20 cellular contexts compared by ENCODE assay signal in the genomic region with DNA sequence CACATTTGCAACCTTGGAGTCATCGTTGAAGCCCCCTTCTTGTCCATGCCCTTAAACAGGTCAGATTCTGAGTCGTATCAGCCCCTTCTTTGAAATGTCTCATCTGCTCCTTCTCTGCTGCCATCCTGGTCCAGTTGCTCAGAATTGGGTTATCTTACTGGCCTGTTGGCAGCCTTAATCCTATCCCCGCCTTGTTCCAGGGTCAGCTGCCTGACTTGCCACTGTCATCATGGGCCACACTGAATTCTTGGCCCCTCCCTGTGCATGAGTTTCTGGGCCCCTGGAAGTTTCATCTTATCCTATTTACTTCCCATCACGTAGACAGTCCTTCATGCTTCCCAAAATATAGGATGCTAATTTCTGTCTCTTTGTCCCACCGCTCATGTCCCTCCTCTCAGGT. TPM values are rescaled to one million over a fixed set of nuclear protein-coding genes. Genes with fewer than 3 reads are reported as not detected.
DNase-seq lines count a peak whose midpoint lies in the region; ATAC-seq and TF ChIP-seq lines count a peak whose summit lies in the region.
"Had no signal": no experiment of that assay in that cellular context is flagged by ENCODE, and none has a peak within 500 bp of the region (broad histone marks: within the 10 kb centered on the region; RNA-seq: fewer than 3 reads in every experiment).

No MANE protein-coding gene starts in this region.

- H3K27me3 Mint-ChIP-seq in activated naive CD8-positive, alpha-beta T cell treated with anti-CD3 and anti-CD28 coated beads for 36 hours = no peaks in the 10 kb centered on the region
- H3K27me3 Mint-ChIP-seq: dendritic cell treated with granulocyte-macrophage colony-stimulating factor and Interleukin-4, amounts not matched to agents 40 ng/mL and 50 ng/mL, for 4 days had no signal

- H3K27me3 ChIP-seq in ascending aorta (no peaks in the 10 kb centered on the region), esophagus muscularis mucosa (no peaks in the 10 kb centered on the region), psoas muscle (ENCODE audit: insufficient read depth in 3 of 3, low read length in 2 of 3) (no peaks in the 10 kb centered on the region), tibial nerve (no peaks in the 10 kb centered on the region)
- H3K27me3 ChIP-seq: brain microvascular endothelial cell, MG63 had no signal

- no peaks in the 10 kb centered on the region for H3K9me3 Mint-ChIP-seq in activated naive CD8-positive, alpha-beta T cell treated with anti-CD3 and anti-CD28 coated beads for 36 hours
- H3K9me3 Mint-ChIP-seq: activated naive CD4-positive, alpha-beta T cell treated with anti-CD3 and anti-CD28 coated beads, Interleukin-2, amount 50 U/mL, for 72 hours; CD8-positive, alpha-beta T cell; nephron progenitor cell had no signal

- H3K4me3 Mint-ChIP-seq in activated naive CD8-positive, alpha-beta T cell treated with anti-CD3 and anti-CD28 coated beads for 36 hours = no peak overlapping the region
- H3K4me3 Mint-ChIP-seq: CD8-positive, alpha-beta T cell; dendritic cell treated with granulocyte-macrophage colony-stimulating factor and Interleukin-4, amounts not matched to agents 40 ng/mL and 50 ng/mL, for 4 days; nephron progenitor cell had no signal

- ATAC-seq in psoas muscle = peak in 3 of 4 donors; percentile 27 to 47 (median 35)
- ATAC-seq in HG03025 (IDR thresholded peaks at IDR 0.05; ENCODE audit: low FRiP score, unreplicated experiment) = no peak
- ATAC-seq: activated naive CD4-positive, alpha-beta T cell treated with anti-CD3 and anti-CD28 coated beads, Interleukin-2, amount 50 U/mL, for 72 hours; CD8-positive, alpha-beta T cell had no signal

- H3K4me1 ChIP-seq in ascending aorta (peaks cover 16 to 65% of the 10 kb centered on the region in 2 donors), esophagus muscularis mucosa (peaks cover 44 to 68% (median 65%) of the 10 kb centered on the region in 4 donors), psoas muscle (peaks cover 50% of the 10 kb centered on the region), tibial nerve (peaks cover 0 to 86% (median 45%) of the 10 kb centered on the region in 4 donors)
- H3K4me1 ChIP-seq: prostate gland had no signal

- no peaks in the 10 kb centered on the region for H3K36me3 Mint-ChIP-seq in activated naive CD8-positive, alpha-beta T cell treated with anti-CD3 and anti-CD28 coated beads for 36 hours
- H3K36me3 Mint-ChIP-seq: activated naive CD4-positive, alpha-beta T cell treated with anti-CD3 and anti-CD28 coated beads, Interleukin-2, amount 50 U/mL, for 72 hours; CD8-positive, alpha-beta T cell had no signal

- no peak overlapping the region for H3K27ac Mint-ChIP-seq in activated naive CD8-positive, alpha-beta T cell treated with anti-CD3 and anti-CD28 coated beads for 36 hours
- H3K27ac Mint-ChIP-seq: CD8-positive, alpha-beta T cell; dendritic cell treated with granulocyte-macrophage colony-stimulating factor and Interleukin-4, amounts not matched to agents 40 ng/mL and 50 ng/mL, for 4 days had no signal

- intact Hi-C loops in ascending aorta (cut with DNase I) = loop anchor here (10.0 kb wide), 2 partner anchors 738 to 918 kb away; a partner anchor contains a TSS
- intact Hi-C loops in esophagus muscularis mucosa (cut with DNase I) = loop anchor here (5.0 kb wide), 1 partner anchor 39 kb away; no protein-coding TSS in a partner anchor
- intact Hi-C loops in psoas muscle (cut with DNase I) = no loop called here

- WGBS in esophagus muscularis mucosa = 94% methylated on average over 5 of the region's 5 CpGs
- WGBS in psoas muscle, 3 donors = 54 to 79% (median 68%) methylated on average over 5 of the region's 5 CpGs
- WGBS in tibial nerve, 2 donors = 92 to 96% methylated on average over 5 of the region's 5 CpGs

- H3K36me3 ChIP-seq in ascending aorta (no peaks in the 10 kb centered on the region), esophagus muscularis mucosa (no peaks in the 10 kb centered on the region), psoas muscle (ENCODE audit: insufficient read depth in 1 of 2, low read depth in 1 of 2) (no peaks in the 10 kb centered on the region), tibial nerve (no peaks in the 10 kb centered on the region)
- H3K36me3 ChIP-seq: brain microvascular endothelial cell, MG63, prostate gland had no signal

- TF ChIP-seq CTCF in ascending aorta (IDR thresholded peaks at IDR 0.05) (no peak), esophagus muscularis mucosa (IDR thresholded peaks at IDR 0.05) (no peak), psoas muscle (IDR thresholded peaks at IDR 0.05) (no peak), tibial nerve (IDR thresholded peaks at IDR 0.05) (no peak)

- TF ChIP-seq EP300 in esophagus muscularis mucosa (IDR thresholded peaks at IDR 0.05) = no peak
- no peak for TF ChIP-seq EP300 in tibial nerve (IDR thresholded peaks at IDR 0.05)

- H3K4me3 ChIP-seq in ascending aorta (no peak overlapping the region), esophagus muscularis mucosa (no peak overlapping the region), psoas muscle (peak overlapping the region; percentile 32), tibial nerve (no peak overlapping the region)
- H3K4me3 ChIP-seq: MG63, prostate gland had no signal

- no peaks in the 10 kb centered on the region for H3K9me3 ChIP-seq in ascending aorta
- no peaks in the 10 kb centered on the region for H3K9me3 ChIP-seq in esophagus muscularis mucosa
- no peaks in the 10 kb centered on the region for H3K9me3 ChIP-seq in psoas muscle
- H3K9me3 ChIP-seq in tibial nerve = no peaks in the 10 kb centered on the region
- H3K9me3 ChIP-seq: MG63, prostate gland had no signal

- TF ChIP-seq POLR2A in esophagus muscularis mucosa (IDR thresholded peaks at IDR 0.05; ENCODE audit: low read depth) = no peak
- no peak for TF ChIP-seq POLR2A in tibial nerve (IDR thresholded peaks at IDR 0.05)

- DNase-seq in ascending aorta (ENCODE audit: low spot score in 2 of 2) = no peak
- peak; percentile 74 for DNase-seq in esophagus muscularis mucosa (ENCODE audit: extremely low spot score)
- DNase-seq in psoas muscle = peak in 1 of 2 donors; percentile 59
- no peak for DNase-seq in tibial nerve (ENCODE audit: low spot score in 2 of 2)
- no peak for DNase-seq in NOMO-1 treated with DMSO at 0.1 percent for 48 hours (lab: John Stamatoyannopoulos, UW; ENCODE audit: unreplicated experiment)
- no peak for DNase-seq in activated naive CD8-positive, alpha-beta T cell treated with anti-CD3 and anti-CD28 coated beads for 36 hours
- DNase-seq: activated CD4-positive, alpha-beta T cell treated with anti-CD3 and anti-CD28 coated beads for 4 hours; CD8-positive, alpha-beta T cell; hypothalamus; NCI-H1436; NCI-H2171 treated with DMSO at 0.1 percent for 48 hours; nephron progenitor cell; SW 1271 had no signal

- peak overlapping the region; percentile 86 for H3K27ac ChIP-seq in ascending aorta
- H3K27ac ChIP-seq in esophagus muscularis mucosa (replicated peaks in 1 of 4) = peak overlapping the region; percentile 78 to 87 (median 81)
- H3K27ac ChIP-seq in psoas muscle = peak overlapping the region; percentile 97
- peak overlapping the region; percentile 46 to 90 (median 84) for H3K27ac ChIP-seq in tibial nerve
- H3K27ac ChIP-seq: brain microvascular endothelial cell, HL-60, prostate gland had no signal

- H3K4me1 Mint-ChIP-seq in activated naive CD8-positive, alpha-beta T cell treated with anti-CD3 and anti-CD28 coated beads for 36 hours = no peaks in the 10 kb centered on the region

RNA-seq across cellular contexts. Expression of a gene that starts 23.7 kb away (rescaled TPM):
- total RNA-seq in ascending aorta = 80.0 TPM
- total RNA-seq in esophagus muscularis mucosa = 100 to 1,000 TPM in 2 of 4 donors, 10 to 100 TPM in 2; 83.3 to 119 (median 97.9) TPM
- total RNA-seq in psoas muscle = 100 to 1,000 TPM in 1 of 4 donors, 10 to 100 TPM in 3; 73.4 to 116 (median 87.8) TPM
- 10 to 100 TPM; 53.6 to 63.6 (median 56.4) TPM for polyA plus RNA-seq in psoas muscle
- total RNA-seq in tibial nerve = 100 to 1,000 TPM in 1 of 4 donors, 10 to 100 TPM in 3; 71.4 to 107 (median 93.8) TPM
- 100 to 1,000 TPM; 109 to 111 TPM for total RNA-seq in activated naive CD8-positive, alpha-beta T cell treated with anti-CD3 and anti-CD28 coated beads for 36 hours

Comparison
In these comparisons a context has a peak if more than half of its experiments do, and no peak if none do; other contexts are left out.
1. intact Hi-C loops: an anchor here in ascending aorta (10.0 kb wide) and esophagus muscularis mucosa (5.0 kb wide); none called in psoas muscle.